ENCODE assay signal across 8 cellular contexts in the genomic region with DNA sequence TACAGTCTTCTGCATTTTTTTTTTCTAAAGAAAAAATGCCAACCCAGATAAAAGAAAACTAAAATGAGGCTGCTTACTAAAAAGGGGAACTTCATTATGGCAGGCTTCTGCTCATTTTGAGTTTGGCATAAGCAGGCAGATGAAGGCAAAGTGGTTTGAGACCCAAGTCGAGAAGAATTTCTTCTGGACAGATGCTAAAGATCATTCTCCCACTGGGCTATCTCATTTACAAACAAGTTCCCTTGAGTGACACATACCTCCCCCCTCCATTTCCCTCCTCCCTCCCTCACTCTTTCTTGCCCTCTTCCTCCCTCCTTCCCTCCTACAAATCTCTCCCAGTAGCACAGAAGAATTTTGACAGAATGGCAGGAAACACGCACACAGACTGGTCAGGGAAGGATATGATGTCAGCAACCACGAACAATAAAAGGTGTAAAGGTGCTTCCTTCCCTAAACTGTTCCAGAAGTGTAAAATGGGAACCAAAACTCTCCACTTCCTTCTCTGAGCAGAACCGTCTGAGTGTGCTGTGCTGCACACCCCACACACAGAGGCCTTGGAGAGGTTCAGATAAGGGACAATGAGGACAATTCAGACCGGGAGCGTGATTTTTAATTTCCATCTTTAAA. TPM values are rescaled to one million over a fixed set of nuclear protein-coding genes. Genes with fewer than 3 reads are reported as not detected.
DNase-seq lines count a peak whose midpoint lies in the region; FAIRE-seq and TF ChIP-seq lines count a peak whose summit lies in the region.

No MANE protein-coding gene starts in this region.

- H3K27me3 ChIP-seq in tibial nerve (no peaks in the 10 kb centered on the region), PC-9 (ENCODE audit: insufficient read depth, low read depth) (no peaks in the 10 kb centered on the region)

- in situ Hi-C loops in astrocyte of the spinal cord (cut with HindIII; ENCODE audit: low sequenced_read_pairs): no loop called here

- peak; percentile 86 to 94 for TF ChIP-seq EP300 in tibial nerve (IDR thresholded peaks at IDR 0.05)

- WGBS in tibial nerve, 2 donors: 40% methylated on average over 6 of the region's 6 CpGs

- no peaks in the 10 kb centered on the region for H4K20me1 ChIP-seq in PC-9 (ENCODE audit: insufficient read depth)

- no peaks in the 10 kb centered on the region for H3K36me3 ChIP-seq in HEK293 (ENCODE audit: control insufficient read depth in 2 of 2, insufficient read depth in 1 of 2, low read length in 2 of 2)
- no peaks in the 10 kb centered on the region for H3K36me3 ChIP-seq in tibial nerve
- no peaks in the 10 kb centered on the region for H3K36me3 ChIP-seq in PC-9 (ENCODE audit: low read depth)

- POLR2A ChIA-PET in HEK293 (lab: Yijun Ruan, JAX): no interaction called here
- POLR2A ChIA-PET in PC-9 (lab: Charles Lee; ENCODE audit: unreplicated experiment): no interaction called here

- no peaks in the 10 kb centered on the region for H3F3A ChIP-seq in PC-9 (ENCODE audit: insufficient read depth, low read depth)

- FAIRE-seq in GM18507 (lab: Jason Lieb, UNC): peak; percentile 100

- H3K4me3 ChIP-seq in HEK293 (ENCODE audit: low read depth, low read length) (no peak overlapping the region), astrocyte of the spinal cord (ENCODE audit: low read depth, low read length) (no peak overlapping the region), tibial nerve (no peak overlapping the region), PC-9 (no peak overlapping the region)

- H3K4me1 ChIP-seq in HEK293 (ENCODE audit: control insufficient read depth, insufficient read depth, low read length) (peaks cover 29% of the 10 kb centered on the region), tibial nerve (peaks cover 0 to 47% (median 9%) of the 10 kb centered on the region in 4 donors), PC-9 (replicated peaks; ENCODE audit: insufficient read depth) (no peaks in the 10 kb centered on the region)

- CTCF ChIA-PET in HEK293 (lab: Yijun Ruan, JAX): interaction anchor here (0.7 kb wide), 1 partner anchor 44 kb away, joined by 4 read pairs; no protein-coding TSS in a partner anchor
- CTCF ChIA-PET in PC-9 (lab: Charles Lee): no interaction called here

- no TSS peak for BruUV-seq in PC-9 (replicated peaks; lab: Mats Ljungman, UMichigan)

- H2AFZ ChIP-seq in PC-9: no peak overlapping the region

- H3K9me3 ChIP-seq in HEK293 (ENCODE audit: control insufficient read depth, insufficient read depth, low read depth, low read length): no peaks in the 10 kb centered on the region
- no peaks in the 10 kb centered on the region for H3K9me3 ChIP-seq in tibial nerve
- H3K9me3 ChIP-seq in PC-9 (ENCODE audit: insufficient read depth, low read depth): no peaks in the 10 kb centered on the region

- TF ChIP-seq CTCF in HEK293 (tag by site-specific recombination; IDR thresholded peaks at IDR 0.05): no peak
- no peak for TF ChIP-seq CTCF in astrocyte of the spinal cord (IDR thresholded peaks at IDR 0.05; ENCODE audit: low read depth, low read length)
- no peak for TF ChIP-seq CTCF in tibial nerve (IDR thresholded peaks at IDR 0.05)
- no peak for TF ChIP-seq CTCF in PC-9 (conservative IDR thresholded peaks at IDR 0.05)

- H3K4me2 ChIP-seq in PC-9: no peak overlapping the region

- peak in 1 of 2 donors; percentile 35 for TF ChIP-seq POLR2A in tibial nerve (IDR thresholded peaks at IDR 0.05)

- DNase-seq in GM18507 (ENCODE audit: extremely low spot score, insufficient read length, low read depth): no peak
- DNase-seq in M059J (ENCODE audit: low read depth): peak; percentile 84
- peak; percentile 65 for DNase-seq in astrocyte of the spinal cord (ENCODE audit: low read depth, low spot score)
- DNase-seq in left kidney (ENCODE audit: low read depth, low spot score): peak; percentile 61
- DNase-seq in tibial nerve (ENCODE audit: low spot score in 2 of 2): peak in 1 of 2 donors; percentile 52
- DNase-seq in PC-9: no peak
- DNase-seq in NCI-H2227 treated with DMSO at 0.1 percent for 48 hours (lab: John Stamatoyannopoulos, UW): no peak

- intact Hi-C loops in PC-9 (cut with micrococcal nuclease; ENCODE audit: unreplicated experiment): no loop called here

- H3K27ac ChIP-seq in HEK293 (ENCODE audit: extremely low read depth, low read depth, low read length) (peak overlapping the region; percentile 3; the same call in 1 of the 2 replicates), tibial nerve (peak overlapping the region; percentile 29 to 70 (median 66)), PC-9 (no peak overlapping the region)

- H3K9me2 ChIP-seq in PC-9 (ENCODE audit: insufficient read depth): no peaks in the 10 kb centered on the region

- H3K79me2 ChIP-seq in PC-9 (ENCODE audit: low read depth): no peaks in the 10 kb centered on the region

TF ChIP-seq in HEK293, 187 proteins besides CTCF, POLR2A, EP300 and RAD21 (continues in another document):
- TF ChIP-seq HOXD13 (CRISPR knock-in tag; IDR thresholded peaks at IDR 0.05; ENCODE audit: borderline replicate concordance) (no peak), ZNF311 (tag by site-specific recombination; IDR thresholded peaks at IDR 0.05; ENCODE audit: borderline replicate concordance) (no peak), ZNF223 (tag by site-specific recombination; IDR thresholded peaks at IDR 0.05) (no peak), ZNF175 (tag by site-specific recombination; IDR thresholded peaks at IDR 0.05) (no peak), ZNF239 (tag by site-specific recombination; IDR thresholded peaks at IDR 0.05) (no peak), ZNF16 (tag by site-specific recombination; IDR thresholded peaks at IDR 0.05; ENCODE audit: low read depth) (no peak), ZNF624 (tag by site-specific recombination; IDR thresholded peaks at IDR 0.05) (no peak), ZNF138 (tag by site-specific recombination; IDR thresholded peaks at IDR 0.05; ENCODE audit: borderline replicate concordance) (no peak), MYNN (tag by site-specific recombination; IDR thresholded peaks at IDR 0.05; ENCODE audit: borderline replicate concordance) (no peak), MEIS1 (CRISPR knock-in tag; IDR thresholded peaks at IDR 0.05; ENCODE audit: borderline replicate concordance) (no peak), ZNF521 (tag by site-specific recombination; IDR thresholded peaks at IDR 0.05) (no peak), ZNF704 (tag by site-specific recombination; IDR thresholded peaks at IDR 0.05) (no peak), ZNF423 (tag by site-specific recombination; IDR thresholded peaks at IDR 0.05) (no peak), GFI1B (tag by site-specific recombination; IDR thresholded peaks at IDR 0.05) (no peak), YY1 (tag by site-specific recombination; IDR thresholded peaks at IDR 0.05) (no peak), ZBTB8A (tag by site-specific recombination; IDR thresholded peaks at IDR 0.05) (no peak), ZNF19 (tag by site-specific recombination; IDR thresholded peaks at IDR 0.05; ENCODE audit: low read depth) (no peak), ZEB2 (tag by site-specific recombination; IDR thresholded peaks at IDR 0.05) (peak; percentile 42), KLF8 (tag by site-specific recombination; IDR thresholded peaks at IDR 0.05) (no peak), GLI2 (tag by site-specific recombination; IDR thresholded peaks at IDR 0.05; ENCODE audit: borderline replicate concordance, low read depth) (no peak), PRDM1 (tag by site-specific recombination; IDR thresholded peaks at IDR 0.05) (peak; percentile 72; the same call in 1 of the 2 replicates)
- TF ChIP-seq, protein P1, sequence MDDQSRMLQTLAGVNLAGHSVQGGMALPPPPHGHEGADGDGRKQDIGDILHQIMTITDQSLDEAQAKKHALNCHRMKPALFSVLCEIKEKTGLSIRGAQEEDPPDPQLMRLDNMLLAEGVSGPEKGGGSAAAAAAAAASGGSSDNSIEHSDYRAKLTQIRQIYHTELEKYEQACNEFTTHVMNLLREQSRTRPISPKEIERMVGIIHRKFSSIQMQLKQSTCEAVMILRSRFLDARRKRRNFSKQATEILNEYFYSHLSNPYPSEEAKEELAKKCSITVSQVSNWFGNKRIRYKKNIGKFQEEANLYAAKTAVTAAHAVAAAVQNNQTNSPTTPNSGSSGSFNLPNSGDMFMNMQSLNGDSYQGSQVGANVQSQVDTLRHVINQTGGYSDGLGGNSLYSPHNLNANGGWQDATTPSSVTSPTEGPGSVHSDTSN (CRISPR knock-in tag; IDR thresholded peaks at IDR 0.05): no peak

RNA-seq across cellular contexts. Expression of gene MEF2C, which starts 55.9 kb away (rescaled TPM):
- 7.6 and 7.7 TPM in 2 replicates for total RNA-seq in M059J (2014; rRNA removed; shearing (Covaris generic))
- 10 to 100 TPM; 16.5 to 40.8 (median 29.1) TPM for total RNA-seq in tibial nerve
- 1.6 and 2.5 TPM in 2 replicates for total RNA-seq in PC-9 (2021)

Comparison
In these comparisons a context has a peak if more than half of its experiments do, and no peak if none do; other contexts are left out.
1. DNase-seq: peak in M059J (single experiment), astrocyte of the spinal cord (single experiment) and left kidney (single experiment); none in GM18507 (single experiment), PC-9 (0 of 2) and NCI-H2227 treated with DMSO at 0.1 percent for 48 hours (single experiment).